ENCODE assay signal across 34 cellular contexts in genomic region chr13:110757296-110757695, GRCh38.
"Had no signal": no experiment of that assay in that cellular context is flagged by ENCODE, and none has a peak within 500 bp of the region (broad histone marks: within the 10 kb centered on the region; RNA-seq: fewer than 3 reads in every experiment).

No MANE protein-coding gene starts in this region.

- H3K27me3 ChIP-seq: adrenal gland, body of pancreas had no signal

- H3K4me3 Mint-ChIP-seq: activated CD4-positive, alpha-beta memory T cell treated with anti-CD3 and anti-CD28 coated beads for 36 hours; activated CD4-positive, alpha-beta T cell treated with anti-CD3 and anti-CD28 coated beads for 36 hours; activated CD4-positive, alpha-beta T cell treated with anti-CD3 and anti-CD28 coated beads, Interleukin-2, amount 10 ng/mL, durations not matched to agents 24 days and 14 days; activated CD8-positive, alpha-beta memory T cell treated with anti-CD3 and anti-CD28 coated beads, Interleukin-2, amount 10 ng/mL, durations not matched to agents 7 days and 5 days; activated CD8-positive, alpha-beta T cell treated with anti-CD3 and anti-CD28 coated beads, Interleukin-2, amount 10 ng/mL, durations not matched to agents 7 days and 5 days; activated naive CD4-positive, alpha-beta T cell treated with anti-CD3 and anti-CD28 coated beads for 36 hours; activated naive CD4-positive, alpha-beta T cell treated with anti-CD3 and anti-CD28 coated beads, Interleukin-2, amount 50 U/mL, for 24 hours; activated naive CD8-positive, alpha-beta T cell treated with anti-CD3 and anti-CD28 coated beads for 36 hours; activated naive CD8-positive, alpha-beta T cell treated with anti-CD3 and anti-CD28 coated beads, Interleukin-2, amount 50 U/mL, for 24 hours; activated T-helper 1 cell treated with anti-CD3 and anti-CD28 coated beads, Interleukin-12 subunit alpha, Interleukin-12 subunit beta, Interleukin-2, Interleukin-4 antibody, amounts not matched to agents 30 ng/mL and 10 ng/mL and 1 ng/mL, durations not matched to agents 14 hours and 24 hours and 36 hours; effector memory CD8-positive, alpha-beta T cell; T-helper 17 cell; T-helper 2 cell treated with Interferon-gamma antibody and Interleukin-4, amounts not matched to agents 5 μg/mL and 100 μg/mL, for 36 hours had no signal

- H3K4me3 ChIP-seq: adrenal gland, body of pancreas had no signal

- H3K4me1 Mint-ChIP-seq: activated CD4-positive, alpha-beta T cell treated with anti-CD3 and anti-CD28 coated beads for 36 hours; activated CD4-positive, alpha-beta T cell treated with anti-CD3 and anti-CD28 coated beads, Interleukin-2, amount 10 ng/mL, durations not matched to agents 24 days and 14 days; activated CD8-positive, alpha-beta memory T cell treated with anti-CD3 and anti-CD28 coated beads, Interleukin-2, amount 10 ng/mL, durations not matched to agents 7 days and 5 days; activated naive CD4-positive, alpha-beta T cell treated with anti-CD3 and anti-CD28 coated beads, Interleukin-2, amount 50 U/mL, for 24 hours; activated naive CD8-positive, alpha-beta T cell treated with anti-CD3 and anti-CD28 coated beads for 36 hours; activated naive CD8-positive, alpha-beta T cell treated with anti-CD3 and anti-CD28 coated beads, Interleukin-2, amount 50 U/mL, for 24 hours; T-helper 17 cell had no signal

- H3K36me3 Mint-ChIP-seq: activated CD8-positive, alpha-beta memory T cell treated with anti-CD3 and anti-CD28 coated beads, Interleukin-2, amount 10 ng/mL, durations not matched to agents 7 days and 5 days had no signal

- H3K27ac Mint-ChIP-seq: activated CD4-positive, alpha-beta memory T cell treated with anti-CD3 and anti-CD28 coated beads for 36 hours; activated CD4-positive, alpha-beta T cell treated with anti-CD3 and anti-CD28 coated beads for 36 hours; activated CD4-positive, alpha-beta T cell treated with anti-CD3 and anti-CD28 coated beads, Interleukin-2, amount 10 ng/mL, durations not matched to agents 24 days and 14 days; activated CD8-positive, alpha-beta memory T cell treated with anti-CD3 and anti-CD28 coated beads, Interleukin-2, amount 10 ng/mL, durations not matched to agents 7 days and 5 days; activated CD8-positive, alpha-beta T cell treated with anti-CD3 and anti-CD28 coated beads, Interleukin-2, amount 10 ng/mL, durations not matched to agents 7 days and 5 days; activated naive CD4-positive, alpha-beta T cell treated with anti-CD3 and anti-CD28 coated beads for 36 hours; activated naive CD4-positive, alpha-beta T cell treated with anti-CD3 and anti-CD28 coated beads, Interleukin-2, amount 50 U/mL, for 24 hours; activated naive CD8-positive, alpha-beta T cell treated with anti-CD3 and anti-CD28 coated beads for 36 hours; activated naive CD8-positive, alpha-beta T cell treated with anti-CD3 and anti-CD28 coated beads, Interleukin-2, amount 50 U/mL, for 24 hours; activated T-helper 1 cell treated with anti-CD3 and anti-CD28 coated beads, Interleukin-12 subunit alpha, Interleukin-12 subunit beta, Interleukin-2, Interleukin-4 antibody, amounts not matched to agents 30 ng/mL and 10 ng/mL and 1 ng/mL, durations not matched to agents 14 hours and 24 hours and 36 hours; activated T-helper 2 cell treated with anti-CD3 and anti-CD28 coated beads, Interferon-gamma antibody, Interleukin-2, Interleukin-4, amounts not matched to agents 10 μg/mL and 5 μg/mL and 100 μg/mL, durations not matched to agents 14 hours and 24 hours and 36 hours; effector memory CD8-positive, alpha-beta T cell; T-helper 17 cell; T-helper 2 cell treated with Interferon-gamma antibody and Interleukin-4, amounts not matched to agents 5 μg/mL and 100 μg/mL, for 36 hours had no signal

- H3K4me1 ChIP-seq: adrenal gland, body of pancreas had no signal

- ATAC-seq: activated CD4-positive, alpha-beta T cell treated with anti-CD3 and anti-CD28 coated beads for 36 hours; activated CD8-positive, alpha-beta memory T cell treated with anti-CD3 and anti-CD28 coated beads, Interleukin-2, amount 10 ng/mL, durations not matched to agents 7 days and 5 days; activated CD8-positive, alpha-beta T cell treated with anti-CD3 and anti-CD28 coated beads, Interleukin-2, amount 10 ng/mL, durations not matched to agents 7 days and 5 days; activated naive CD8-positive, alpha-beta T cell treated with anti-CD3 and anti-CD28 coated beads, Interleukin-2, amount 50 U/mL, for 24 hours; body of pancreas; effector memory CD8-positive, alpha-beta T cell; esophagus mucosa; T-helper 17 cell had no signal

- DNase-seq: activated CD4-positive, alpha-beta memory T cell treated with anti-CD3 and anti-CD28 coated beads for 36 hours; activated CD4-positive, alpha-beta T cell treated with anti-CD3 and anti-CD28 coated beads for 36 hours; activated CD4-positive, alpha-beta T cell treated with anti-CD3 and anti-CD28 coated beads, Interleukin-2, amount 10 ng/mL, durations not matched to agents 24 days and 14 days; activated CD4-positive, CD25-positive, alpha-beta regulatory T cell; activated CD4-positive, CD25-positive, alpha-beta regulatory T cell treated with anti-CD3 and anti-CD28 coated beads, Interleukin-2, amount 50 U/mL, for 72 hours; activated CD8-positive, alpha-beta memory T cell treated with anti-CD3 and anti-CD28 coated beads, Interleukin-2, amount 10 ng/mL, durations not matched to agents 7 days and 5 days; activated CD8-positive, alpha-beta memory T cell treated with anti-CD3 and anti-CD28 coated beads, Interleukin-2, amount 50 U/mL, for 4 hours; activated CD8-positive, alpha-beta T cell treated with anti-CD3 and anti-CD28 coated beads, Interleukin-2, amount 10 ng/mL, durations not matched to agents 7 days and 5 days; activated effector memory CD4-positive, alpha-beta T cell treated with anti-CD3 and anti-CD28 coated beads, Interleukin-2, amount 50 U/mL, for 16 hours; activated naive CD4-positive, alpha-beta T cell treated with anti-CD3 and anti-CD28 coated beads for 36 hours; activated naive CD8-positive, alpha-beta T cell treated with anti-CD3 and anti-CD28 coated beads for 36 hours; activated naive CD8-positive, alpha-beta T cell treated with anti-CD3 and anti-CD28 coated beads, Interleukin-2, amount 50 U/mL, for 24 hours; activated T-cell treated with anti-CD3 and anti-CD28 coated beads, Interleukin-2, amount 50 U/mL, for 1 hour; activated T-cell treated with anti-CD3 and anti-CD28 coated beads, Interleukin-2, amount 50 U/mL, for 48 hours; adrenal gland; amygdala; aorta; body of pancreas; caudate nucleus; cortex of kidney; dermis blood vessel endothelial cell; effector CD4-positive, alpha-beta T cell; effector memory CD8-positive, alpha-beta T cell; foreskin fibroblast; glutamatergic neuron; T-helper 1 cell; T-helper 17 cell; T1000; WERI-Rb-1 had no signal

- H3K27me3 Mint-ChIP-seq: activated naive CD4-positive, alpha-beta T cell treated with anti-CD3 and anti-CD28 coated beads, Interleukin-2, amount 50 U/mL, for 24 hours had no signal

- H3K36me3 ChIP-seq: adrenal gland, WERI-Rb-1 had no signal

- H3K27ac ChIP-seq: adrenal gland, body of pancreas, WERI-Rb-1 had no signal

- H3K9me3 ChIP-seq: adrenal gland, body of pancreas had no signal

- H3K9me3 Mint-ChIP-seq: activated CD4-positive, alpha-beta memory T cell treated with anti-CD3 and anti-CD28 coated beads for 36 hours; activated CD4-positive, alpha-beta T cell treated with anti-CD3 and anti-CD28 coated beads, Interleukin-2, amount 10 ng/mL, durations not matched to agents 24 days and 14 days; activated naive CD4-positive, alpha-beta T cell treated with anti-CD3 and anti-CD28 coated beads for 36 hours; activated naive CD4-positive, alpha-beta T cell treated with anti-CD3 and anti-CD28 coated beads, Interleukin-2, amount 50 U/mL, for 24 hours; activated naive CD8-positive, alpha-beta T cell treated with anti-CD3 and anti-CD28 coated beads for 36 hours; activated naive CD8-positive, alpha-beta T cell treated with anti-CD3 and anti-CD28 coated beads, Interleukin-2, amount 50 U/mL, for 24 hours; activated T-helper 1 cell treated with anti-CD3 and anti-CD28 coated beads, Interleukin-12 subunit alpha, Interleukin-12 subunit beta, Interleukin-2, Interleukin-4 antibody, amounts not matched to agents 30 ng/mL and 10 ng/mL and 1 ng/mL, durations not matched to agents 14 hours and 24 hours and 36 hours; activated T-helper 2 cell treated with anti-CD3 and anti-CD28 coated beads, Interferon-gamma antibody, Interleukin-2, Interleukin-4, amounts not matched to agents 10 μg/mL and 5 μg/mL and 100 μg/mL, durations not matched to agents 14 hours and 24 hours and 36 hours; effector memory CD8-positive, alpha-beta T cell; T-helper 2 cell treated with Interferon-gamma antibody and Interleukin-4, amounts not matched to agents 5 μg/mL and 100 μg/mL, for 36 hours had no signal
